8 cellular contexts compared by ENCODE assay signal in genomic region chr1:1013105-1013921, GRCh38. TPM values are rescaled to one million over a fixed set of nuclear protein-coding genes. Genes with fewer than 3 reads are reported as not detected.
DNase-seq lines count a peak whose midpoint lies in the region; ATAC-seq and TF ChIP-seq lines count a peak whose summit lies in the region.

TSS of gene ISG15 (plus strand) at chr1:1013497. CDS start at chr1:1013574, 77 bp downstream.

- H3K4me1 ChIP-seq in trophoblast cell (ENCODE audit: control insufficient read depth in 1 of 2, insufficient read depth in 2 of 2, low read length in 2 of 2), result peaks cover 10 to 13% of the 10 kb centered on the region in 2 experiments
- H3K4me1 ChIP-seq in tibial nerve, result peaks cover 0 to 28% (median 12%) of the 10 kb centered on the region in 4 donors

- DNase-seq in DMS79 treated with DMSO at 0.1 percent for 48 hours (lab: John Stamatoyannopoulos, UW) (peak; percentile 84), Right ventricle myocardium superior (peak; percentile 97), trophoblast cell (peak; percentile 90 to 93), tibial nerve (ENCODE audit: low spot score in 2 of 2) (peak; percentile 85 to 89)
- DNase-seq in activated naive CD8-positive, alpha-beta T cell treated with anti-CD3 and anti-CD28 coated beads, Interleukin-2, amount 10 ng/mL, durations not matched to agents 7 days and 5 days, result peak; percentile 91

- H3K36me3 ChIP-seq in KOPT-K1 (ENCODE audit: insufficient read depth, low read length) (no peaks in the 10 kb centered on the region), SU-DHL-6 (ENCODE audit: low read length) (no peaks in the 10 kb centered on the region), trophoblast cell (ENCODE audit: control insufficient read depth in 1 of 2, insufficient read depth in 2 of 2, low read length in 2 of 2) (no peaks in the 10 kb centered on the region), tibial nerve (no peaks in the 10 kb centered on the region)

- H3K27me3 Mint-ChIP-seq in activated naive CD8-positive, alpha-beta T cell treated with anti-CD3 and anti-CD28 coated beads, Interleukin-2, amount 10 ng/mL, durations not matched to agents 7 days and 5 days, result no peaks in the 10 kb centered on the region

- H3K18ac ChIP-seq in trophoblast cell (ENCODE audit: low read length), result peak within 1 kb of the TSS; percentile 13

- ATAC-seq in GM21576 (IDR thresholded peaks at IDR 0.05; ENCODE audit: unreplicated experiment) (peak; percentile 78), Right ventricle myocardium superior (ENCODE audit: poor library complexity) (peak; percentile 95)
- ATAC-seq in activated naive CD8-positive, alpha-beta T cell treated with anti-CD3 and anti-CD28 coated beads, Interleukin-2, amount 10 ng/mL, durations not matched to agents 7 days and 5 days (ENCODE audit: low read depth), result peak; percentile 90

- no peaks in the 10 kb centered on the region for H3K9me2 ChIP-seq in SU-DHL-6 (replicated peaks; ENCODE audit: insufficient read depth, low read length)

- peak within 1 kb of the TSS; percentile 67 for H2BK120ac ChIP-seq in trophoblast cell (ENCODE audit: insufficient read depth, low read length, poor library complexity)

- H3K27ac Mint-ChIP-seq in activated naive CD8-positive, alpha-beta T cell treated with anti-CD3 and anti-CD28 coated beads, Interleukin-2, amount 10 ng/mL, durations not matched to agents 7 days and 5 days, result peak within 1 kb of the TSS; percentile 95

- H3K14ac ChIP-seq in trophoblast cell (ENCODE audit: low read length), result peak within 1 kb of the TSS; percentile 42

- POLR2A ChIA-PET in activated naive CD8-positive, alpha-beta T cell treated with anti-CD3 and anti-CD28 coated beads, Interleukin-2, amount 10 ng/mL, durations not matched to agents 7 days and 5 days (lab: Charles Lee), result interaction anchor here (0.6 to 3.5 kb wide), 21 partner anchors 8 to 1817 kb away, joined by 3 to 28 read pairs (median 4); partner anchors contain the start of gene UBE2J2

- H3K36me3 Mint-ChIP-seq in activated naive CD8-positive, alpha-beta T cell treated with anti-CD3 and anti-CD28 coated beads, Interleukin-2, amount 10 ng/mL, durations not matched to agents 7 days and 5 days, result peaks cover 30% of the 10 kb centered on the region

- H3K4me2 ChIP-seq in SU-DHL-6 (ENCODE audit: low read depth, low read length, poor library complexity, severe bottlenecking) (peak within 1 kb of the TSS; percentile 60), trophoblast cell (ENCODE audit: low read length) (peak within 1 kb of the TSS; percentile 65)

- H3K9me3 ChIP-seq in KOPT-K1 (ENCODE audit: insufficient read depth, low read length, poor library complexity, severe bottlenecking) (no peaks in the 10 kb centered on the region), SU-DHL-6 (ENCODE audit: insufficient read depth, low read length) (no peaks in the 10 kb centered on the region), trophoblast cell (ENCODE audit: insufficient read depth, low read depth, low read length) (peaks cover 6% of the 10 kb centered on the region), tibial nerve (no peaks in the 10 kb centered on the region)

- H2BK12ac ChIP-seq in trophoblast cell (ENCODE audit: low read length), result no peak within 1 kb of the TSS

- peak; percentile 64 to 87 for TF ChIP-seq EP300 in tibial nerve (IDR thresholded peaks at IDR 0.05)

- H4K8ac ChIP-seq in trophoblast cell (ENCODE audit: low read depth, low read length), result peak within 1 kb of the TSS; percentile 64

- no peak within 1 kb of the TSS for H2BK5ac ChIP-seq in trophoblast cell (ENCODE audit: low read depth, low read length, poor library complexity)

- H3K4ac ChIP-seq in trophoblast cell (ENCODE audit: low read depth, low read length), result no peak within 1 kb of the TSS

- H3F3A ChIP-seq in SU-DHL-6 (ENCODE audit: insufficient read depth), result no peaks in the 10 kb centered on the region

- H3K79me2 ChIP-seq in SU-DHL-6 (ENCODE audit: insufficient read depth, low read length), result no peaks in the 10 kb centered on the region
- H3K79me2 ChIP-seq in trophoblast cell (ENCODE audit: control insufficient read depth, insufficient read depth, low read length, poor library complexity), result no peaks in the 10 kb centered on the region

- WGBS in trophoblast cell (ENCODE audit: extremely low coverage, insufficient coverage, insufficient read length), result no CpG with 5 or more reads among the region's 30 CpGs
- WGBS in tibial nerve, 2 donors, result 4 to 5% methylated on average over 25 to 27 of the region's 30 CpGs

- no peak for TF ChIP-seq CTCF in SU-DHL-6 (IDR thresholded peaks at IDR 0.05; ENCODE audit: insufficient read depth, low read length, poor library complexity, severe bottlenecking)
- TF ChIP-seq CTCF in tibial nerve (IDR thresholded peaks at IDR 0.05), result peak in 2 of 5 experiments; percentile 21 to 26

- H3K27ac ChIP-seq in KOPT-K1 (ENCODE audit: low read depth, low read length, poor library complexity, severe bottlenecking), result peak within 1 kb of the TSS; percentile 87
- no peak within 1 kb of the TSS for H3K27ac ChIP-seq in SU-DHL-6 (ENCODE audit: low read depth, low read length)
- H3K27ac ChIP-seq in trophoblast cell (ENCODE audit: low read depth, low read length), result peak within 1 kb of the TSS; percentile 46
- peak within 1 kb of the TSS; percentile 71 to 93 (median 85) for H3K27ac ChIP-seq in tibial nerve

- peak within 1 kb of the TSS; percentile 87 for H3K4me3 Mint-ChIP-seq in activated naive CD8-positive, alpha-beta T cell treated with anti-CD3 and anti-CD28 coated beads, Interleukin-2, amount 10 ng/mL, durations not matched to agents 7 days and 5 days

- peak within 1 kb of the TSS; percentile 45 for H2AK5ac ChIP-seq in trophoblast cell (ENCODE audit: low read length)

- H3K9me3 Mint-ChIP-seq in activated naive CD8-positive, alpha-beta T cell treated with anti-CD3 and anti-CD28 coated beads, Interleukin-2, amount 10 ng/mL, durations not matched to agents 7 days and 5 days, result no peaks in the 10 kb centered on the region

- TF ChIP-seq POLR2A in tibial nerve (IDR thresholded peaks at IDR 0.05), result peak; percentile 41 to 88

- H2AFZ ChIP-seq in SU-DHL-6 (ENCODE audit: low read depth, low read length, severe bottlenecking) (peak within 1 kb of the TSS; percentile 42), trophoblast cell (ENCODE audit: insufficient read depth, low read length, poor library complexity) (peak within 1 kb of the TSS; percentile 27)

- H3K79me1 ChIP-seq in trophoblast cell (ENCODE audit: low read length), result peaks cover 5% of the 10 kb centered on the region

- H3K23ac ChIP-seq in trophoblast cell (ENCODE audit: low read length), result no peak within 1 kb of the TSS

- intact Hi-C loops in Right ventricle myocardium superior (cut with DNase I), result no loop called here

- no peaks in the 10 kb centered on the region for H4K20me1 ChIP-seq in SU-DHL-6 (ENCODE audit: low read depth, low read length)

- H3K9ac ChIP-seq in SU-DHL-6 (ENCODE audit: low read length) (peak within 1 kb of the TSS; percentile 33), trophoblast cell (ENCODE audit: low read length) (peak within 1 kb of the TSS; percentile 19)

- peak within 1 kb of the TSS; percentile 59 for H4K12ac ChIP-seq in trophoblast cell (ENCODE audit: low read depth, low read length)

- peak within 1 kb of the TSS; percentile 26 for H3K4me3 ChIP-seq in SU-DHL-6 (ENCODE audit: insufficient read depth, low read length, poor library complexity, severe bottlenecking)
- H3K4me3 ChIP-seq in trophoblast cell (ENCODE audit: low read depth, low read length), result peak within 1 kb of the TSS; percentile 55
- peak within 1 kb of the TSS; percentile 43 to 72 (median 54) for H3K4me3 ChIP-seq in tibial nerve

- H3K4me1 Mint-ChIP-seq in activated naive CD8-positive, alpha-beta T cell treated with anti-CD3 and anti-CD28 coated beads, Interleukin-2, amount 10 ng/mL, durations not matched to agents 7 days and 5 days, result peaks cover 24% of the 10 kb centered on the region

- H3K27me3 ChIP-seq in SU-DHL-6 (ENCODE audit: low read length) (no peaks in the 10 kb centered on the region), trophoblast cell (ENCODE audit: insufficient read depth, low read length) (no peaks in the 10 kb centered on the region), tibial nerve (no peaks in the 10 kb centered on the region)

- H4K91ac ChIP-seq in trophoblast cell (ENCODE audit: low read depth, low read length), result peak within 1 kb of the TSS; percentile 47

RNA-seq across cellular contexts. Expression of gene ISG15, which starts in this region (rescaled TPM):
- total RNA-seq in activated naive CD8-positive, alpha-beta T cell treated with anti-CD3 and anti-CD28 coated beads, Interleukin-2, amount 10 ng/mL, durations not matched to agents 7 days and 5 days, result 100 to 1,000 TPM; 425 to 457 TPM
- total RNA-seq in Right ventricle myocardium superior (13.3 TPM), tibial nerve (10 to 100 TPM; 29.1 to 65.4 (median 48.7) TPM)
- 69.0 and 69.9 TPM in 2 replicates for polyA plus RNA-seq in trophoblast cell (2013)

Comparison
In these comparisons a context has a peak if more than half of its experiments do, and no peak if none do; other contexts are left out.
1. RNA of gene ISG15 (total RNA-seq): 425 to 457 TPM in activated naive CD8-positive, alpha-beta T cell treated with anti-CD3 and anti-CD28 coated beads, Interleukin-2, amount 10 ng/mL, durations not matched to agents 7 days and 5 days; 29.1 to 65.4 TPM in tibial nerve and 13.3 TPM in Right ventricle myocardium superior (single experiment); every median in the first group is over 4 times any median in the second.
2. Peak in every context shown above with its lines, with median percentiles within 50 percentile points of each other: DNase-seq, ATAC-seq and H3K4me3 ChIP-seq.